In genomic region chr6:33725891-33726673, GRCh38 we compare ENCODE assay signal across 16 cellular contexts. TPM values are rescaled to one million over a fixed set of nuclear protein-coding genes. Genes with fewer than 3 reads are reported as not detected.
DNase-seq lines count a peak whose midpoint lies in the region; ATAC-seq, FAIRE-seq and TF ChIP-seq lines count a peak whose summit lies in the region.
"Had no signal": no experiment of that assay in that cellular context is flagged by ENCODE, and none has a peak within 500 bp of the region (broad histone marks: within the 10 kb centered on the region; RNA-seq: fewer than 3 reads in every experiment).

No MANE protein-coding gene starts in this region.

- no peak overlapping the region for H2BK120ac ChIP-seq in H1 (replicated peaks; ENCODE audit: low read depth, low read length)

- no peaks in the 10 kb centered on the region for H3K79me1 ChIP-seq in H1 (ENCODE audit: low read depth, low read length)

- no peak overlapping the region for H3K4me3 Mint-ChIP-seq in activated CD8-positive, alpha-beta T cell treated with anti-CD3 and anti-CD28 coated beads, Interleukin-2, amount 10 ng/mL, durations not matched to agents 7 days and 5 days
- no peak overlapping the region for H3K4me3 Mint-ChIP-seq in naive thymus-derived CD4-positive, alpha-beta T cell
- H3K4me3 Mint-ChIP-seq: CD4-positive, CD25-positive, alpha-beta regulatory T cell had no signal

- no peak overlapping the region for H4K91ac ChIP-seq in H1 (replicated peaks; ENCODE audit: insufficient read length, low read length)

- in situ Hi-C loops in gastrocnemius medialis (cut with MboI; ENCODE audit: low sequenced_read_pairs in 4 of 4): loop anchor here in 1 of 4 donors (25.0 kb wide), 1 partner anchor 561 kb away; no protein-coding TSS in a partner anchor

- POLR2A ChIA-PET in H1 (lab: Charles Lee; ENCODE audit: partially characterized antibody): interaction anchor here (0.6 to 1.3 kb wide), 2 partner anchors 15 to 112 kb away, joined by 4 to 8 read pairs; partner anchors contain the start of gene UQCC2
- POLR2A ChIA-PET in activated CD8-positive, alpha-beta T cell treated with anti-CD3 and anti-CD28 coated beads, Interleukin-2, amount 10 ng/mL, durations not matched to agents 7 days and 5 days (lab: Charles Lee): no interaction called here
- POLR2A ChIA-PET in naive thymus-derived CD4-positive, alpha-beta T cell (lab: Charles Lee): interaction anchor here (0.6 to 1.2 kb wide), 2 partner anchors 15 to 1339 kb away, joined by 3 to 5 read pairs; no protein-coding TSS in a partner anchor

- H3K4me1 ChIP-seq in BLaER1 (peaks cover 61% of the 10 kb centered on the region), H1 (replicated peaks in 1 of 4; ENCODE audit: control insufficient read depth in 3 of 4, insufficient read depth in 4 of 4, low read length in 3 of 4) (peaks cover 3 to 8% (median 4%) of the 10 kb centered on the region in 4 experiments; a peak in 6 of 7 replicates), gastrocnemius medialis (peaks cover 38 to 49% of the 10 kb centered on the region in 2 donors)
- peaks cover 0 to 18% of the 10 kb centered on the region in 2 donors for H3K4me1 ChIP-seq in naive thymus-derived CD4-positive, alpha-beta T cell (ENCODE audit: control insufficient read depth in 2 of 2, insufficient read depth in 2 of 2, low read length in 2 of 2)
- H3K4me1 ChIP-seq: BE2C had no signal

- no peaks in the 10 kb centered on the region for H4K20me1 ChIP-seq in BLaER1
- H4K20me1 ChIP-seq in H1 (replicated peaks in 1 of 2; ENCODE audit: control insufficient read depth in 1 of 2, insufficient read depth in 2 of 2, low read length in 2 of 2): no peaks in the 10 kb centered on the region

- no peak overlapping the region for H3K23ac ChIP-seq in H1 (ENCODE audit: insufficient read length)

- H2BK15ac ChIP-seq in H1 (ENCODE audit: low read length): 0 out of 2 replicates have a peak overlapping the region, but pooled peaks have one; percentile 29

- H3K27ac ChIP-seq in BLaER1 (peak overlapping the region; percentile 65; the same call in 1 of the 2 replicates), H1 (ENCODE audit: low read depth, low read length) (no peak overlapping the region), gastrocnemius medialis (peak overlapping the region; percentile 98 to 100 (median 100))
- no peak overlapping the region for H3K27ac ChIP-seq in naive thymus-derived CD4-positive, alpha-beta T cell (ENCODE audit: low read depth, low read length)
- H3K27ac ChIP-seq: GM23248 had no signal

- H2BK20ac ChIP-seq in H1 (ENCODE audit: low read length): no peak overlapping the region

- no peak overlapping the region for H2AFZ ChIP-seq in H1 (ENCODE audit: low read length)
- H2AFZ ChIP-seq: GM23248 had no signal

- no peak overlapping the region for H3K27ac Mint-ChIP-seq in activated CD8-positive, alpha-beta T cell treated with anti-CD3 and anti-CD28 coated beads, Interleukin-2, amount 10 ng/mL, durations not matched to agents 7 days and 5 days
- H3K27ac Mint-ChIP-seq in naive thymus-derived CD4-positive, alpha-beta T cell: peak overlapping the region in 3 of 9 donors; percentile 61 to 82 (median 81)
- H3K27ac Mint-ChIP-seq: CD4-positive, CD25-positive, alpha-beta regulatory T cell had no signal

- intact Hi-C loops in gastrocnemius medialis (cut with DNase I; ENCODE audit: low total_unique reads): loop anchor here (10.0 kb wide), 1 partner anchor 411 kb away; the partner anchor contains the start of genes TAPBP and ZBTB22
- intact Hi-C loops in naive thymus-derived CD4-positive, alpha-beta T cell (cut with micrococcal nuclease): no loop called here

- H3K9me3 Mint-ChIP-seq in activated CD8-positive, alpha-beta T cell treated with anti-CD3 and anti-CD28 coated beads, Interleukin-2, amount 10 ng/mL, durations not matched to agents 7 days and 5 days (ENCODE audit: insufficient read depth): no peaks in the 10 kb centered on the region
- H3K9me3 Mint-ChIP-seq in naive thymus-derived CD4-positive, alpha-beta T cell: no peaks in the 10 kb centered on the region
- H3K9me3 Mint-ChIP-seq: CD4-positive, CD25-positive, alpha-beta regulatory T cell had no signal

- ATAC-seq in gastrocnemius medialis (no peak), GM19351 (IDR thresholded peaks at IDR 0.05; ENCODE audit: unreplicated experiment) (no peak)
- ATAC-seq in activated CD8-positive, alpha-beta T cell treated with anti-CD3 and anti-CD28 coated beads, Interleukin-2, amount 10 ng/mL, durations not matched to agents 7 days and 5 days: no peak
- no peak for ATAC-seq in naive thymus-derived CD4-positive, alpha-beta T cell
- ATAC-seq: GM12878 had no signal

- TF ChIP-seq EP300 in H1 (IDR thresholded peaks at IDR 0.05; ENCODE audit: borderline replicate concordance in 1 of 2, low read depth in 2 of 2, low read length in 2 of 2): no peak

- H3K4me2 ChIP-seq in BLaER1: peak overlapping the region; percentile 92
- H3K4me2 ChIP-seq in H1 (ENCODE audit: insufficient read depth in 1 of 2, low read depth in 2 of 2, low read length in 2 of 2): no peak overlapping the region

- TF ChIP-seq RAD21 in H1 (IDR thresholded peaks at IDR 0.05 in 1 of 2, conservative IDR thresholded peaks at IDR 0.05 in 1 of 2; ENCODE audit: low read depth in 2 of 2, low read length in 2 of 2): no peak

- FAIRE-seq in H1 (lab: Jason Lieb, UNC): no peak
- FAIRE-seq: A204.1, GM12878, GM18507 had no signal

- no peak overlapping the region for H3K4ac ChIP-seq in H1 (replicated peaks; ENCODE audit: insufficient read length, low read depth, low read length)

- 0 out of 2 replicates have a peak overlapping the region, but pooled peaks have one; percentile 39 for H2BK12ac ChIP-seq in H1 (ENCODE audit: low read depth, low read length)

- CTCF ChIA-PET in H1 (lab: Charles Lee; ENCODE audit: partially characterized antibody): interaction anchor here (0.7 to 1.6 kb wide), 11 partner anchors 9 to 341 kb away, joined by 3 to 4 read pairs (median 3); partner anchors contain the start of gene IP6K3
- CTCF ChIA-PET in activated CD8-positive, alpha-beta T cell treated with anti-CD3 and anti-CD28 coated beads, Interleukin-2, amount 10 ng/mL, durations not matched to agents 7 days and 5 days (lab: Charles Lee): interaction anchor here (1.7 kb wide), 2 partner anchors 15 to 18 kb away, joined by 6 to 7 read pairs; partner anchors contain the start of gene UQCC2
- CTCF ChIA-PET in naive thymus-derived CD4-positive, alpha-beta T cell (lab: Charles Lee): interaction anchor here (1.0 kb wide), 1 partner anchor 15 kb away, joined by 3 read pairs; the partner anchor contains the start of gene UQCC2

- no peak overlapping the region for H3K4me3 ChIP-seq in BLaER1
- H3K4me3 ChIP-seq in H1 (ENCODE audit: extremely low read depth in 1 of 4, insufficient read depth in 2 of 4, low read depth in 3 of 4, low read length in 4 of 4): no peak overlapping the region
- no peak overlapping the region for H3K4me3 ChIP-seq in gastrocnemius medialis
- H3K4me3 ChIP-seq in naive thymus-derived CD4-positive, alpha-beta T cell (ENCODE audit: low read length): no peak overlapping the region
- H3K4me3 ChIP-seq: GM12878, GM23248 had no signal

- TF ChIP-seq POLR2A in H1 (IDR thresholded peaks at IDR 0.05; ENCODE audit: control extremely low read depth in 1 of 2, low read depth in 2 of 2, low read length in 2 of 2) (no peak), gastrocnemius medialis (IDR thresholded peaks at IDR 0.05) (no peak)

- H4K8ac ChIP-seq in H1 (ENCODE audit: extremely low read depth, insufficient read depth, low read length): no peak overlapping the region; the same call in 1 of the 2 replicates

- no peaks in the 10 kb centered on the region for H3K36me3 ChIP-seq in BLaER1
- no peaks in the 10 kb centered on the region for H3K36me3 ChIP-seq in H1 (ENCODE audit: control insufficient read depth in 2 of 4, insufficient read depth in 4 of 4, low read length in 3 of 4)
- peaks cover 6 to 53% of the 10 kb centered on the region in 2 donors for H3K36me3 ChIP-seq in gastrocnemius medialis
- no peaks in the 10 kb centered on the region for H3K36me3 ChIP-seq in naive thymus-derived CD4-positive, alpha-beta T cell (ENCODE audit: control insufficient read depth in 2 of 3, insufficient read depth in 3 of 3, low read length in 3 of 3)
- H3K36me3 ChIP-seq: BE2C had no signal

- WGBS in H1 (ENCODE audit: extremely low coverage in 1 of 2, insufficient coverage in 1 of 2, insufficient read length in 1 of 2, insufficient replicate concordance in 2 of 2, low coverage in 1 of 2, low lambda C conversion rate in 2 of 2, missing lambda C conversion rate in 1 of 2), 2 experiments: 90% methylated on average over 7 of the region's 7 CpGs; no CpG with 5 or more reads in 1 of the 2 experiments

- peaks cover 12% of the 10 kb centered on the region for H3K4me1 Mint-ChIP-seq in activated CD8-positive, alpha-beta T cell treated with anti-CD3 and anti-CD28 coated beads, Interleukin-2, amount 10 ng/mL, durations not matched to agents 7 days and 5 days (ENCODE audit: low read depth)
- peaks cover 9 to 37% (median 28%) of the 10 kb centered on the region in 7 donors for H3K4me1 Mint-ChIP-seq in naive thymus-derived CD4-positive, alpha-beta T cell

- H3K36me3 Mint-ChIP-seq in activated CD8-positive, alpha-beta T cell treated with anti-CD3 and anti-CD28 coated beads, Interleukin-2, amount 10 ng/mL, durations not matched to agents 7 days and 5 days (ENCODE audit: low read depth): no peaks in the 10 kb centered on the region
- H3K36me3 Mint-ChIP-seq in naive thymus-derived CD4-positive, alpha-beta T cell: no peaks in the 10 kb centered on the region
- H3K36me3 Mint-ChIP-seq: CD4-positive, CD25-positive, alpha-beta regulatory T cell had no signal

- H3K27me3 Mint-ChIP-seq in activated CD8-positive, alpha-beta T cell treated with anti-CD3 and anti-CD28 coated beads, Interleukin-2, amount 10 ng/mL, durations not matched to agents 7 days and 5 days (ENCODE audit: low read depth): peaks cover 22% of the 10 kb centered on the region
- peaks cover 0 to 36% (median 0%) of the 10 kb centered on the region in 5 donors for H3K27me3 Mint-ChIP-seq in naive thymus-derived CD4-positive, alpha-beta T cell

- H3K23me2 ChIP-seq in H1 (ENCODE audit: low read depth, low read length): no peaks in the 10 kb centered on the region

- no peaks in the 10 kb centered on the region for H3K9me3 ChIP-seq in BLaER1
- no peaks in the 10 kb centered on the region; a peak in 1 of 4 replicates for H3K9me3 ChIP-seq in H1 (ENCODE audit: insufficient read depth in 2 of 2, low read depth in 1 of 2, low read length in 1 of 2)
- H3K9me3 ChIP-seq in gastrocnemius medialis: no peaks in the 10 kb centered on the region
- H3K9me3 ChIP-seq in naive thymus-derived CD4-positive, alpha-beta T cell (ENCODE audit: control insufficient read depth in 2 of 3, low read length in 3 of 3): no peaks in the 10 kb centered on the region
- H3K9me3 ChIP-seq: BE2C had no signal

- peak overlapping the region; percentile 34; the same call in 1 of the 2 replicates for H3K9ac ChIP-seq in BLaER1
- no peak overlapping the region for H3K9ac ChIP-seq in H1 (replicated peaks in 1 of 4; ENCODE audit: extremely low read depth in 1 of 4, low read depth in 3 of 4, low read length in 3 of 4)
- H3K9ac ChIP-seq: GM23248 had no signal

- H2AK5ac ChIP-seq in H1 (ENCODE audit: low read depth, low read length): no peak overlapping the region

- H2BK5ac ChIP-seq in H1 (ENCODE audit: low read depth, low read length): no peak overlapping the region

- no peaks in the 10 kb centered on the region for H3K79me2 ChIP-seq in H1 (ENCODE audit: control insufficient read depth in 1 of 2, insufficient read depth in 2 of 2, low read length in 2 of 2)

- H4K5ac ChIP-seq in H1 (ENCODE audit: insufficient read length, low read depth, low read length): no peak overlapping the region

- no peak for TF ChIP-seq CTCF in H1 (IDR thresholded peaks at IDR 0.05; ENCODE audit: control extremely low read depth in 1 of 3, insufficient read depth in 1 of 3, low read depth in 1 of 3, low read length in 3 of 3)
- TF ChIP-seq CTCF in gastrocnemius medialis (IDR thresholded peaks at IDR 0.05 in 4 of 5, conservative IDR thresholded peaks at IDR 0.05 in 1 of 5): no peak

- DNase-seq in D341Med (ENCODE audit: low spot score): peak; percentile 48
- DNase-seq in H1 (ENCODE audit: low read depth in 1 of 2, low spot score in 2 of 2): no peak
- DNase-seq in gastrocnemius medialis: no peak
- DNase-seq in activated CD8-positive, alpha-beta T cell treated with anti-CD3 and anti-CD28 coated beads, Interleukin-2, amount 10 ng/mL, durations not matched to agents 7 days and 5 days: no peak
- no peak for DNase-seq in naive thymus-derived CD4-positive, alpha-beta T cell
- DNase-seq: BE2C; CD4-positive, CD25-positive, alpha-beta regulatory T cell; DMS79; GM23248; IMR-90 had no signal

- H3K56ac ChIP-seq in H1 (replicated peaks; ENCODE audit: insufficient read length, low read depth, low read length): no peak overlapping the region

- no peak overlapping the region for H3K14ac ChIP-seq in H1 (ENCODE audit: insufficient read length)

- no peaks in the 10 kb centered on the region for H3K27me3 ChIP-seq in BLaER1
- H3K27me3 ChIP-seq in H1 (replicated peaks in 1 of 4; ENCODE audit: control insufficient read depth in 3 of 4, extremely low read depth in 1 of 4, insufficient read depth in 3 of 4, low read length in 3 of 4): peaks cover 0 to 6% (median 0%) of the 10 kb centered on the region in 4 experiments; a peak in 3 of 7 replicates
- H3K27me3 ChIP-seq in gastrocnemius medialis: no peaks in the 10 kb centered on the region
- no peaks in the 10 kb centered on the region for H3K27me3 ChIP-seq in naive thymus-derived CD4-positive, alpha-beta T cell (ENCODE audit: control insufficient read depth in 2 of 2, insufficient read depth in 2 of 2, low read length in 2 of 2)
- H3K27me3 ChIP-seq: BE2C had no signal

- no peak overlapping the region; the same call in 1 of the 2 replicates for H3K18ac ChIP-seq in H1 (ENCODE audit: extremely low read depth, low read length)

RNA-seq across cellular contexts. Expression of gene UQCC2, which starts 14.6 kb away (rescaled TPM):
- total RNA-seq in H1 (2021; fragmentation: NEBNext Ultra II Directional; extraction: Animal tissue kit (Norgen Biotek cat#: 25700)): 104 and 107 TPM in 2 replicates
- polyA plus RNA-seq in H1 (2011; rRNA removed): 44.1 and 52.1 TPM in 2 replicates
- 57.4 TPM for polyA plus RNA-seq in H1 (2011; cell fraction: cytosol; rRNA removed)
- 62.0 TPM for polyA plus RNA-seq in H1 (2011; cell fraction: nucleus; rRNA removed)
- polyA plus RNA-seq in H1 (2012, experiment 1 of 2): 117 to 214 TPM (median 170 TPM) in 4 replicates
- 56.3 TPM for polyA plus RNA-seq in H1 (2012, experiment 2 of 2)
- polyA plus RNA-seq in H1 (2013, experiment 1 of 2): 88.8 TPM
- 97.1 TPM for polyA plus RNA-seq in H1 (2013, experiment 2 of 2)
- 13.7 and 13.9 TPM in 2 replicates for polyA minus RNA-seq in H1 (2011; rRNA and poly(A)+ RNA removed)
- polyA minus RNA-seq in H1 (2011; cell fraction: cytosol; rRNA and poly(A)+ RNA removed): 12.4 TPM
- polyA minus RNA-seq in H1 (2011; cell fraction: nucleus; rRNA and poly(A)+ RNA removed): 21.4 TPM
- 100 to 1,000 TPM in 1 of 4 donors, 10 to 100 TPM in 3; 50.7 to 101 (median 63.5) TPM for total RNA-seq in gastrocnemius medialis
- total RNA-seq in activated CD8-positive, alpha-beta T cell treated with anti-CD3 and anti-CD28 coated beads, Interleukin-2, amount 10 ng/mL, durations not matched to agents 7 days and 5 days: 10 to 100 TPM; 88.1 to 89.6 TPM
- 10 to 100 TPM; 15.7 to 79.8 (median 23.0) TPM for total RNA-seq in naive thymus-derived CD4-positive, alpha-beta T cell
- polyA plus RNA-seq in naive thymus-derived CD4-positive, alpha-beta T cell: 10 to 100 TPM; 34.1 to 50.0 TPM

RNA-seq across cellular contexts. Expression of gene IP6K3, which starts 20.6 kb away (rescaled TPM):
- total RNA-seq in H1 (2021; fragmentation: NEBNext Ultra II Directional; extraction: Animal tissue kit (Norgen Biotek cat#: 25700)): 0.22 and 0.23 TPM in 2 replicates
- polyA plus RNA-seq in H1 (2011; rRNA removed): 0.73 and 0.93 TPM in 2 replicates
- 0.72 TPM for polyA plus RNA-seq in H1 (2011; cell fraction: cytosol; rRNA removed)
- 0.80 TPM for polyA plus RNA-seq in H1 (2011; cell fraction: nucleus; rRNA removed)
- polyA plus RNA-seq in H1 (2012, experiment 1 of 2): 0.25 to 0.81 TPM (median 0.46 TPM) in 4 replicates
- 0.26 TPM for polyA plus RNA-seq in H1 (2012, experiment 2 of 2)
- polyA plus RNA-seq in H1 (2013, experiment 1 of 2): 0.14 TPM
- 0.13 TPM for polyA plus RNA-seq in H1 (2013, experiment 2 of 2)
- 0.66 and 0.69 TPM in 2 replicates for polyA minus RNA-seq in H1 (2011; rRNA and poly(A)+ RNA removed)
- not detected for polyA minus RNA-seq in H1 (2011; cell fraction: cytosol; rRNA and poly(A)+ RNA removed)
- 1.00 TPM for polyA minus RNA-seq in H1 (2011; cell fraction: nucleus; rRNA and poly(A)+ RNA removed)
- total RNA-seq in gastrocnemius medialis: 100 to 1,000 TPM; 287 to 570 (median 348) TPM
- not detected for total RNA-seq in activated CD8-positive, alpha-beta T cell treated with anti-CD3 and anti-CD28 coated beads, Interleukin-2, amount 10 ng/mL, durations not matched to agents 7 days and 5 days
- not detected for total RNA-seq in naive thymus-derived CD4-positive, alpha-beta T cell
- polyA plus RNA-seq in naive thymus-derived CD4-positive, alpha-beta T cell: not detected
- total RNA-seq: CD4-positive, CD25-positive, alpha-beta regulatory T cell; GM12878; GM23248; HT-29 had no signal
- polyA plus RNA-seq: CD4-positive, CD25-positive, alpha-beta regulatory T cell; GM23248 had no signal

Comparison
In these comparisons a context has a peak if more than half of its experiments do, and no peak if none do; other contexts are left out.
1. H3K27ac ChIP-seq: peak in BLaER1 (single experiment) and gastrocnemius medialis (4 of 4); none in H1 (single experiment) and naive thymus-derived CD4-positive, alpha-beta T cell (single experiment).
2. RNA of gene IP6K3, which starts 20.6 kb away (total RNA-seq): 287 to 570 TPM in gastrocnemius medialis; 0.22 to 0.23 TPM in H1, not detected in activated CD8-positive, alpha-beta T cell treated with anti-CD3 and anti-CD28 coated beads, Interleukin-2, amount 10 ng/mL, durations not matched to agents 7 days and 5 days and not detected in naive thymus-derived CD4-positive, alpha-beta T cell; every median in the first group is over 100 times any median in the second.